Comparison of ENCODE assay signal across 3 cellular contexts in the genomic region with DNA sequence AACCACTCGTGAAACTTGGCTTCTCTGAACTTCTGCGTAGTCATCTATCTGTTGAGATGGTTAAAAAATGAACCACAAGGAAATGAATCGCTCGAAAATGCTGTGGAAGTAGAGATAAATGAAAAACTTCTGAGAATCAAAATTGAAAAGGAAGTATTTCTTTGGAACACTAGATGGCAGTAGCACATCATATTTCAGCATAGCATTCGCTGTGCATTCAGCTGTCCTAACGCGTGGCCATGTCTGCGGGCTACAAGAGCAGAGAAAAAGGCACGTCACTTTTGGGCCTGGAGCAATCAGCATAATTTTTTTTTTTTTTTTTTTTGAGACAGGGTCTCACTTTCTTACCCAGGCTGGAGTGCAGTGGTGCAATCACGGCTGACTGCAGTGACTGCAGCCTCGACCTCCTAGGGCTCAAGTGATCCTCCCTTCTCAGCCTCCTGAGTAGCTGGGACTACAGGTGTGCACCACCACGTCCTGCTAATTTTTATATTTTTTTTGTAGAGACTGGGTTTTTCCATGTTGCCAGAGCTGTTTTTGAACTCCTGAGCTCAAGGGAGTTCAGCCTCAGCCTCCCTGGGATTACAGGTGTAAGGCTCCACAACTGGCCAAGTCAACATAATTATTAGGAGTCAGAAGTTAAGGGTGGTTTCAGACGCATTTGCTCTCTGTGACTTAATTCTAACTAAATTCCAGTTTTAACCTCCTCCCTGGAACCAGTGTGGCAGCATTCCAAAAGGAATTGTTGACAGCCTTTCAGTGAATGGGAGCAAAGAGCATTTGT.
A peak's percentile ranks its signal among the peaks of the same experiment; 100 is the strongest.
TF ChIP-seq lines count a peak whose summit lies in the region.

No MANE protein-coding gene starts in this region.

TF ChIP-seq in HCT116, 20 proteins besides CTCF, POLR2A, EP300 and RAD21:
- TF ChIP-seq, protein P1, sequence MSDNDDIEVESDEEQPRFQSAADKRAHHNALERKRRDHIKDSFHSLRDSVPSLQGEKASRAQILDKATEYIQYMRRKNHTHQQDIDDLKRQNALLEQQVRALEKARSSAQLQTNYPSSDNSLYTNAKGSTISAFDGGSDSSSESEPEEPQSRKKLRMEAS (IDR thresholded peaks at IDR 0.05), result peak; percentile 37; the same call in 1 of the 2 replicates
- no peak for TF ChIP-seq JUND (IDR thresholded peaks at IDR 0.05)
- TF ChIP-seq, protein P2, sequence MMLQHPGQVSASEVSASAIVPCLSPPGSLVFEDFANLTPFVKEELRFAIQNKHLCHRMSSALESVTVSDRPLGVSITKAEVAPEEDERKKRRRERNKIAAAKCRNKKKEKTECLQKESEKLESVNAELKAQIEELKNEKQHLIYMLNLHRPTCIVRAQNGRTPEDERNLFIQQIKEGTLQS (IDR thresholded peaks at IDR 0.05), result no peak
- TF ChIP-seq YY1 (IDR thresholded peaks at IDR 0.05; ENCODE audit: extremely low read depth, insufficient replicate concordance, low read depth, low read length), result peak; percentile 50

TF ChIP-seq in SK-N-SH, 30 proteins besides CTCF, POLR2A, EP300 and RAD21:
- TF ChIP-seq SMC3 (IDR thresholded peaks at IDR 0.05; ENCODE audit: low read depth, low read length) (peak; percentile 59), RCOR1 (IDR thresholded peaks at IDR 0.05; ENCODE audit: low read length) (0 out of 2 replicates have a peak, but pooled peaks have one; percentile 7)
- TF ChIP-seq, protein P1 (IDR thresholded peaks at IDR 0.05; ENCODE audit: low read depth), result no peak

TF ChIP-seq in K562, 482 proteins besides CTCF, POLR2A, EP300 and RAD21 (continues in another document):
- TF ChIP-seq RBM14 (IDR thresholded peaks at IDR 0.05; ENCODE audit: borderline replicate concordance, insufficient read depth, low read depth, low read length) (no peak), ZBED1 (IDR thresholded peaks at IDR 0.05) (no peak), SAP30 (IDR thresholded peaks at IDR 0.05; ENCODE audit: borderline replicate concordance, insufficient read depth, low read depth, low read length, poor library complexity, severe bottlenecking) (no peak), LARP7 (IDR thresholded peaks at IDR 0.05) (no peak), ZFP30 (CRISPR knock-in tag; IDR thresholded peaks at IDR 0.05; ENCODE audit: borderline replicate concordance) (no peak), PRPF4 (IDR thresholded peaks at IDR 0.05; ENCODE audit: insufficient read depth, low read depth, low read length, poor library complexity, severe bottlenecking) (no peak), ARHGAP35 (IDR thresholded peaks at IDR 0.05; ENCODE audit: partially characterized antibody) (no peak), JUND (IDR thresholded peaks at IDR 0.05; ENCODE audit: borderline replicate concordance, low read depth, low read length) (peak; percentile 26; the same call in 1 of the 2 replicates), JUND (tag; IDR thresholded peaks at IDR 0.05; ENCODE audit: borderline replicate concordance, low read depth, low read length) (no peak), OTX1 (CRISPR knock-in tag; IDR thresholded peaks at IDR 0.05) (no peak), ATF1 (CRISPR knock-in tag; IDR thresholded peaks at IDR 0.05) (no peak), ATF1 (tag; IDR thresholded peaks at IDR 0.05) (peak; percentile 58), ZBTB1 (CRISPR knock-in tag; IDR thresholded peaks at IDR 0.05; ENCODE audit: borderline replicate concordance, low read depth) (no peak), ZNF174 (CRISPR knock-in tag; IDR thresholded peaks at IDR 0.05) (no peak), MTA2 (IDR thresholded peaks at IDR 0.05; ENCODE audit: low read depth) (no peak), CBFA2T2 (conservative IDR thresholded peaks at IDR 0.05) (no peak), EGR1 (conservative IDR thresholded peaks at IDR 0.05) (no peak), CAMTA2 (CRISPR knock-in tag; conservative IDR thresholded peaks at IDR 0.05) (no peak), BCOR (IDR thresholded peaks at IDR 0.05) (no peak), FIP1L1 (IDR thresholded peaks at IDR 0.05; ENCODE audit: low read depth, low read length, poor library complexity, severe bottlenecking) (no peak), NR2F6 (CRISPR knock-in tag; IDR thresholded peaks at IDR 0.05) (no peak), GABPB2 (CRISPR knock-in tag; conservative IDR thresholded peaks at IDR 0.05) (no peak), MTA3 (IDR thresholded peaks at IDR 0.05; ENCODE audit: borderline replicate concordance) (no peak), NR3C1 (CRISPR knock-in tag; IDR thresholded peaks at IDR 0.05) (no peak), ZNF586 (CRISPR knock-in tag; conservative IDR thresholded peaks at IDR 0.05) (no peak), POU5F1 (IDR thresholded peaks at IDR 0.05; ENCODE audit: borderline replicate concordance, low read depth, low read length, partially characterized antibody) (no peak), ZFPM2 (CRISPR knock-in tag; IDR thresholded peaks at IDR 0.05) (no peak), ETV6 (IDR thresholded peaks at IDR 0.05; ENCODE audit: borderline replicate concordance in 1 of 2, low read depth in 2 of 2, low read length in 1 of 2) (no peak), ETV6 (CRISPR knock-in tag; IDR thresholded peaks at IDR 0.05; ENCODE audit: borderline replicate concordance) (no peak), STAT5A (IDR thresholded peaks at IDR 0.05; ENCODE audit: borderline replicate concordance, low read length) (no peak), ZNF140 (CRISPR knock-in tag; IDR thresholded peaks at IDR 0.05) (no peak), ZNF699 (CRISPR knock-in tag; IDR thresholded peaks at IDR 0.05; ENCODE audit: insufficient replicate concordance) (no peak), RCOR1 (IDR thresholded peaks at IDR 0.05; ENCODE audit: borderline replicate concordance in 1 of 2, low read depth in 2 of 2, low read length in 2 of 2) (no peak)
- TF ChIP-seq, protein P3, sequence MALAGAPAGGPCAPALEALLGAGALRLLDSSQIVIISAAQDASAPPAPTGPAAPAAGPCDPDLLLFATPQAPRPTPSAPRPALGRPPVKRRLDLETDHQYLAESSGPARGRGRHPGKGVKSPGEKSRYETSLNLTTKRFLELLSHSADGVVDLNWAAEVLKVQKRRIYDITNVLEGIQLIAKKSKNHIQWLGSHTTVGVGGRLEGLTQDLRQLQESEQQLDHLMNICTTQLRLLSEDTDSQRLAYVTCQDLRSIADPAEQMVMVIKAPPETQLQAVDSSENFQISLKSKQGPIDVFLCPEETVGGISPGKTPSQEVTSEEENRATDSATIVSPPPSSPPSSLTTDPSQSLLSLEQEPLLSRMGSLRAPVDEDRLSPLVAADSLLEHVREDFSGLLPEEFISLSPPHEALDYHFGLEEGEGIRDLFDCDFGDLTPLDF (CRISPR knock-in tag; IDR thresholded peaks at IDR 0.05), result no peak
- TF ChIP-seq, protein P4, sequence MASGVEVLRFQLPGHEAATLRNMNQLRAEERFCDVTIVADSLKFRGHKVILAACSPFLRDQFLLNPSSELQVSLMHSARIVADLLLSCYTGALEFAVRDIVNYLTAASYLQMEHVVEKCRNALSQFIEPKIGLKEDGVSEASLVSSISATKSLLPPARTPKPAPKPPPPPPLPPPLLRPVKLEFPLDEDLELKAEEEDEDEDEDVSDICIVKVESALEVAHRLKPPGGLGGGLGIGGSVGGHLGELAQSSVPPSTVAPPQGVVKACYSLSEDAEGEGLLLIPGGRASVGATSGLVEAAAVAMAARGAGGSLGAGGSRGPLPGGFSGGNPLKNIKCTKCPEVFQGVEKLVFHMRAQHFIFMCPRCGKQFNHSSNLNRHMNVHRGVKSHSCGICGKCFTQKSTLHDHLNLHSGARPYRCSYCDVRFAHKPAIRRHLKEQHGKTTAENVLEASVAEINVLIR (CRISPR knock-in tag; IDR thresholded peaks at IDR 0.05), result no peak
- TF ChIP-seq, protein P5, sequence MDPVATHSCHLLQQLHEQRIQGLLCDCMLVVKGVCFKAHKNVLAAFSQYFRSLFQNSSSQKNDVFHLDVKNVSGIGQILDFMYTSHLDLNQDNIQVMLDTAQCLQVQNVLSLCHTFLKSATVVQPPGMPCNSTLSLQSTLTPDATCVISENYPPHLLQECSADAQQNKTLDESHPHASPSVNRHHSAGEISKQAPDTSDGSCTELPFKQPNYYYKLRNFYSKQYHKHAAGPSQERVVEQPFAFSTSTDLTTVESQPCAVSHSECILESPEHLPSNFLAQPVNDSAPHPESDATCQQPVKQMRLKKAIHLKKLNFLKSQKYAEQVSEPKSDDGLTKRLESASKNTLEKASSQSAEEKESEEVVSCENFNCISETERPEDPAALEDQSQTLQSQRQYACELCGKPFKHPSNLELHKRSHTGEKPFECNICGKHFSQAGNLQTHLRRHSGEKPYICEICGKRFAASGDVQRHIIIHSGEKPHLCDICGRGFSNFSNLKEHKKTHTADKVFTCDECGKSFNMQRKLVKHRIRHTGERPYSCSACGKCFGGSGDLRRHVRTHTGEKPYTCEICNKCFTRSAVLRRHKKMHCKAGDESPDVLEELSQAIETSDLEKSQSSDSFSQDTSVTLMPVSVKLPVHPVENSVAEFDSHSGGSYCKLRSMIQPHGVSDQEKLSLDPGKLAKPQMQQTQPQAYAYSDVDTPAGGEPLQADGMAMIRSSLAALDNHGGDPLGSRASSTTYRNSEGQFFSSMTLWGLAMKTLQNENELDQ (CRISPR knock-in tag; IDR thresholded peaks at IDR 0.05; ENCODE audit: borderline replicate concordance), result no peak
- TF ChIP-seq, protein P6, sequence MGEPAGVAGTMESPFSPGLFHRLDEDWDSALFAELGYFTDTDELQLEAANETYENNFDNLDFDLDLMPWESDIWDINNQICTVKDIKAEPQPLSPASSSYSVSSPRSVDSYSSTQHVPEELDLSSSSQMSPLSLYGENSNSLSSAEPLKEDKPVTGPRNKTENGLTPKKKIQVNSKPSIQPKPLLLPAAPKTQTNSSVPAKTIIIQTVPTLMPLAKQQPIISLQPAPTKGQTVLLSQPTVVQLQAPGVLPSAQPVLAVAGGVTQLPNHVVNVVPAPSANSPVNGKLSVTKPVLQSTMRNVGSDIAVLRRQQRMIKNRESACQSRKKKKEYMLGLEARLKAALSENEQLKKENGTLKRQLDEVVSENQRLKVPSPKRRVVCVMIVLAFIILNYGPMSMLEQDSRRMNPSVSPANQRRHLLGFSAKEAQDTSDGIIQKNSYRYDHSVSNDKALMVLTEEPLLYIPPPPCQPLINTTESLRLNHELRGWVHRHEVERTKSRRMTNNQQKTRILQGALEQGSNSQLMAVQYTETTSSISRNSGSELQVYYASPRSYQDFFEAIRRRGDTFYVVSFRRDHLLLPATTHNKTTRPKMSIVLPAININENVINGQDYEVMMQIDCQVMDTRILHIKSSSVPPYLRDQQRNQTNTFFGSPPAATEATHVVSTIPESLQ (CRISPR knock-in tag; IDR thresholded peaks at IDR 0.05), result no peak
- TF ChIP-seq, protein P7, sequence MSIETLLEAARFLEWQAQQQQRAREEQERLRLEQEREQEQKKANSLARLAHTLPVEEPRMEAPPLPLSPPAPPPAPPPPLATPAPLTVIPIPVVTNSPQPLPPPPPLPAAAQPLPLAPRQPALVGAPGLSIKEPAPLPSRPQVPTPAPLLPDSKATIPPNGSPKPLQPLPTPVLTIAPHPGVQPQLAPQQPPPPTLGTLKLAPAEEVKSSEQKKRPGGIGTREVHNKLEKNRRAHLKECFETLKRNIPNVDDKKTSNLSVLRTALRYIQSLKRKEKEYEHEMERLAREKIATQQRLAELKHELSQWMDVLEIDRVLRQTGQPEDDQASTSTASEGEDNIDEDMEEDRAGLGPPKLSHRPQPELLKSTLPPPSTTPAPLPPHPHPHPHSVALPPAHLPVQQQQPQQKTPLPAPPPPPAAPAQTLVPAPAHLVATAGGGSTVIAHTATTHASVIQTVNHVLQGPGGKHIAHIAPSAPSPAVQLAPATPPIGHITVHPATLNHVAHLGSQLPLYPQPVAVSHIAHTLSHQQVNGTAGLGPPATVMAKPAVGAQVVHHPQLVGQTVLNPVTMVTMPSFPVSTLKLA (conservative IDR thresholded peaks at IDR 0.05), result no peak
- TF ChIP-seq, protein P8, sequence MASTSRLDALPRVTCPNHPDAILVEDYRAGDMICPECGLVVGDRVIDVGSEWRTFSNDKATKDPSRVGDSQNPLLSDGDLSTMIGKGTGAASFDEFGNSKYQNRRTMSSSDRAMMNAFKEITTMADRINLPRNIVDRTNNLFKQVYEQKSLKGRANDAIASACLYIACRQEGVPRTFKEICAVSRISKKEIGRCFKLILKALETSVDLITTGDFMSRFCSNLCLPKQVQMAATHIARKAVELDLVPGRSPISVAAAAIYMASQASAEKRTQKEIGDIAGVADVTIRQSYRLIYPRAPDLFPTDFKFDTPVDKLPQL (IDR thresholded peaks at IDR 0.05; ENCODE audit: extremely low read depth, insufficient read length), result no peak
- TF ChIP-seq, protein P9, sequence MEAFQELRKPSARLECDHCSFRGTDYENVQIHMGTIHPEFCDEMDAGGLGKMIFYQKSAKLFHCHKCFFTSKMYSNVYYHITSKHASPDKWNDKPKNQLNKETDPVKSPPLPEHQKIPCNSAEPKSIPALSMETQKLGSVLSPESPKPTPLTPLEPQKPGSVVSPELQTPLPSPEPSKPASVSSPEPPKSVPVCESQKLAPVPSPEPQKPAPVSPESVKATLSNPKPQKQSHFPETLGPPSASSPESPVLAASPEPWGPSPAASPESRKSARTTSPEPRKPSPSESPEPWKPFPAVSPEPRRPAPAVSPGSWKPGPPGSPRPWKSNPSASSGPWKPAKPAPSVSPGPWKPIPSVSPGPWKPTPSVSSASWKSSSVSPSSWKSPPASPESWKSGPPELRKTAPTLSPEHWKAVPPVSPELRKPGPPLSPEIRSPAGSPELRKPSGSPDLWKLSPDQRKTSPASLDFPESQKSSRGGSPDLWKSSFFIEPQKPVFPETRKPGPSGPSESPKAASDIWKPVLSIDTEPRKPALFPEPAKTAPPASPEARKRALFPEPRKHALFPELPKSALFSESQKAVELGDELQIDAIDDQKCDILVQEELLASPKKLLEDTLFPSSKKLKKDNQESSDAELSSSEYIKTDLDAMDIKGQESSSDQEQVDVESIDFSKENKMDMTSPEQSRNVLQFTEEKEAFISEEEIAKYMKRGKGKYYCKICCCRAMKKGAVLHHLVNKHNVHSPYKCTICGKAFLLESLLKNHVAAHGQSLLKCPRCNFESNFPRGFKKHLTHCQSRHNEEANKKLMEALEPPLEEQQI (IDR thresholded peaks at IDR 0.05), result no peak
- TF ChIP-seq, protein P10, sequence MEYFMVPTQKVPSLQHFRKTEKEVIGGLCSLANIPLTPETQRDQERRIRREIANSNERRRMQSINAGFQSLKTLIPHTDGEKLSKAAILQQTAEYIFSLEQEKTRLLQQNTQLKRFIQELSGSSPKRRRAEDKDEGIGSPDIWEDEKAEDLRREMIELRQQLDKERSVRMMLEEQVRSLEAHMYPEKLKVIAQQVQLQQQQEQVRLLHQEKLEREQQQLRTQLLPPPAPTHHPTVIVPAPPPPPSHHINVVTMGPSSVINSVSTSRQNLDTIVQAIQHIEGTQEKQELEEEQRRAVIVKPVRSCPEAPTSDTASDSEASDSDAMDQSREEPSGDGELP (CRISPR knock-in tag; IDR thresholded peaks at IDR 0.05; ENCODE audit: borderline replicate concordance), result peak; percentile 46; the same call in 1 of the 2 replicates
